19 cellular contexts compared by ENCODE assay signal in the genomic region with DNA sequence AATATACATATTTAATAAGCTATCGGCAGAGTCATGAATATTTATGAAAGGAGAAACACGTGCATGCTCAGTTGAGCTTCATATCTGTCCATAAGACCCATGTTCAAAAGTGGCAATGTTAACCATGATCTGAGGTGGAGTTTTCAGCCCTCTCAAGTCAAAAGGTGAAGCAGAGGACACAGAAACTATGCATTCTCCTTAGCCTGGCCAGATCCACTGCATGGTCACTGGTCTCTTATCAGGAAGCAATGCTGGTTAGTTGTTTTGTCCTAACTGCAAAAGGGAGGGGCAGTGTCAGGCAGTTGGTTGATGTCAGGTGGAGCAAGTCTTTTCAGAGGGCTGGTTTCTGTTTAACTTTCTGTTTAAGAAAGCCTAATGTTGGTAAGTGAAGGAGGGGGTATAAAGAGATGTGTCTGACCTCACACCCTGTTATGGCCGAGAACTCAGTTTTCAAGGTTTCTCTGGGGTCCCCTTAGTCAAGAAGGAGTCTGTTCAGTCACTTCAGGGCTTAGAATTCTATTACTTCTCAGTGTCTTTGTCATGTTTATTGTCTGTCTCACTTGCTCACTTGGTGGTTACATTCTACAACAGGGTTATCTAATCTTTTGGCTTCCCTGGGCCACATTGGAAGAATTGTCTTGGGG. TPM values are rescaled to one million over a fixed set of nuclear protein-coding genes. Genes with fewer than 3 reads are reported as not detected.
DNase-seq lines count a peak whose midpoint lies in the region; ATAC-seq, FAIRE-seq and TF ChIP-seq lines count a peak whose summit lies in the region.
"Had no signal": no experiment of that assay in that cellular context is flagged by ENCODE, and none has a peak within 500 bp of the region (broad histone marks: within the 10 kb centered on the region; RNA-seq: fewer than 3 reads in every experiment).

No MANE protein-coding gene starts in this region.

- no peak overlapping the region for H2BK5ac ChIP-seq in H1 (ENCODE audit: low read depth, low read length)

- DNase-seq in activated T-cell treated with anti-CD3 and anti-CD28 coated beads, Interleukin-2, amount 50 U/mL, for 24 hours = no peak
- no peak for DNase-seq in activated T-cell treated with anti-CD3 and anti-CD28 coated beads, Interleukin-2, amount 50 U/mL, for 4 hours
- DNase-seq in MM.1S (peak; percentile 64), H1 (ENCODE audit: low read depth in 1 of 2, low spot score in 2 of 2) (no peak), neural progenitor cell (ENCODE audit: low spot score) (no peak), sigmoid colon (no peak), SHP77 (lab: John Stamatoyannopoulos, UW) (no peak)
- DNase-seq: DMS 273 treated with DMSO at 0.1 percent for 48 hours, H7, hypothalamus, NCI-H1048, NCI-H345, pancreas, Peyer's patch, T1000 had no signal

- peak overlapping the region; percentile 71 for H3K27ac Mint-ChIP-seq in activated T-cell treated with anti-CD3 and anti-CD28 coated beads, Interleukin-2, amount 50 U/mL, for 24 hours
- peak overlapping the region; percentile 20 for H3K27ac Mint-ChIP-seq in neural progenitor cell

- 79% methylated on average over 3 of the region's 3 CpGs; no CpG with 5 or more reads in 1 of the 2 experiments for WGBS in H1 (ENCODE audit: extremely low coverage in 1 of 2, insufficient coverage in 1 of 2, insufficient read length in 1 of 2, insufficient replicate concordance in 2 of 2, low coverage in 1 of 2, low lambda C conversion rate in 2 of 2, missing lambda C conversion rate in 1 of 2), 2 experiments
- 18 to 72% methylated on average over 3 of the region's 3 CpGs for WGBS in sigmoid colon, 2 donors

- no peak for TF ChIP-seq EP300 in H1 (IDR thresholded peaks at IDR 0.05; ENCODE audit: borderline replicate concordance in 1 of 2, low read depth in 2 of 2, low read length in 2 of 2)
- TF ChIP-seq EP300 in sigmoid colon (IDR thresholded peaks at IDR 0.05) = no peak

- POLR2A ChIA-PET in H1 (lab: Charles Lee; ENCODE audit: partially characterized antibody) = interaction anchor here (0.6 to 2.5 kb wide), 10 partner anchors 8 to 43 kb away, joined by 3 to 16 read pairs (median 4); partner anchors contain the start of genes MED19 and TMX2

- H3K9me2 ChIP-seq in MM.1S (replicated peaks; ENCODE audit: insufficient read depth, low read length) = no peaks in the 10 kb centered on the region

- H3K27me3 ChIP-seq in MM.1S (replicated peaks; ENCODE audit: insufficient read depth, low read length) (no peaks in the 10 kb centered on the region), H1 (replicated peaks in 1 of 4; ENCODE audit: control insufficient read depth in 3 of 4, extremely low read depth in 1 of 4, insufficient read depth in 3 of 4, low read length in 3 of 4) (no peaks in the 10 kb centered on the region), neural progenitor cell (no peaks in the 10 kb centered on the region), sigmoid colon (no peaks in the 10 kb centered on the region)
- H3K27me3 ChIP-seq: pancreas, Peyer's patch had no signal

- intact Hi-C loops in sigmoid colon (cut with DNase I) = no loop called here

- FAIRE-seq in H1 (lab: Jason Lieb, UNC) = no peak
- FAIRE-seq: pancreas had no signal

- ATAC-seq in activated T-cell treated with anti-CD3 and anti-CD28 coated beads, Interleukin-2, amount 50 U/mL, for 4 hours = no peak
- ATAC-seq in HG03571 (IDR thresholded peaks at IDR 0.05; ENCODE audit: unreplicated experiment) = no peak

- no peaks in the 10 kb centered on the region for H4K20me1 ChIP-seq in MM.1S (ENCODE audit: insufficient read depth, low read length)
- peaks cover 0 to 6% of the 10 kb centered on the region in 2 experiments for H4K20me1 ChIP-seq in H1 (replicated peaks in 1 of 2; ENCODE audit: control insufficient read depth in 1 of 2, insufficient read depth in 2 of 2, low read length in 2 of 2)
- peaks cover 5% of the 10 kb centered on the region for H4K20me1 ChIP-seq in neural progenitor cell (ENCODE audit: low read depth)

- H3K9me3 Mint-ChIP-seq in activated T-cell treated with anti-CD3 and anti-CD28 coated beads, Interleukin-2, amount 50 U/mL, for 24 hours = no peaks in the 10 kb centered on the region
- no peaks in the 10 kb centered on the region for H3K9me3 Mint-ChIP-seq in activated T-cell treated with anti-CD3 and anti-CD28 coated beads, Interleukin-2, amount 50 U/mL, for 4 hours
- no peaks in the 10 kb centered on the region for H3K9me3 Mint-ChIP-seq in neural progenitor cell

- no peak overlapping the region for H4K8ac ChIP-seq in H1 (ENCODE audit: extremely low read depth, insufficient read depth, low read length)

- H3K4me3 Mint-ChIP-seq in activated T-cell treated with anti-CD3 and anti-CD28 coated beads, Interleukin-2, amount 50 U/mL, for 24 hours = no peak overlapping the region
- no peak overlapping the region for H3K4me3 Mint-ChIP-seq in activated T-cell treated with anti-CD3 and anti-CD28 coated beads, Interleukin-2, amount 50 U/mL, for 4 hours
- H3K4me3 Mint-ChIP-seq in neural progenitor cell = no peak overlapping the region

- H3K36me3 ChIP-seq in MM.1S (replicated peaks; ENCODE audit: insufficient read depth, low read length) (no peaks in the 10 kb centered on the region; the same call in 1 of the 2 replicates), H1 (ENCODE audit: control insufficient read depth in 2 of 4, insufficient read depth in 4 of 4, low read length in 3 of 4) (peaks cover 8 to 30% (median 24%) of the 10 kb centered on the region in 4 experiments), neural progenitor cell (no peaks in the 10 kb centered on the region), sigmoid colon (peaks cover 0 to 39% (median 11%) of the 10 kb centered on the region in 4 donors)

- CTCF ChIA-PET in H1 (lab: Charles Lee; ENCODE audit: partially characterized antibody) = interaction anchor here (0.6 to 1.6 kb wide), 9 partner anchors 9 to 209 kb away, joined by 3 to 6 read pairs (median 3); no protein-coding TSS in a partner anchor

- H3K4me2 ChIP-seq in MM.1S (ENCODE audit: low read depth, low read length) (peak overlapping the region; percentile 61), H1 (ENCODE audit: insufficient read depth in 1 of 2, low read depth in 2 of 2, low read length in 2 of 2) (peak overlapping the region; percentile 8 to 9; a peak in 1 of 4 replicates), neural progenitor cell (no peak overlapping the region)

- no peaks in the 10 kb centered on the region for H3K9me3 ChIP-seq in MM.1S (replicated peaks; ENCODE audit: insufficient read depth, low read length)
- H3K9me3 ChIP-seq in H1 (ENCODE audit: insufficient read depth in 2 of 2, low read depth in 1 of 2, low read length in 1 of 2) = no peaks in the 10 kb centered on the region
- H3K9me3 ChIP-seq in neural progenitor cell (ENCODE audit: low read depth) = no peaks in the 10 kb centered on the region
- no peaks in the 10 kb centered on the region for H3K9me3 ChIP-seq in sigmoid colon
- H3K9me3 ChIP-seq: pancreas, Peyer's patch had no signal

- TF ChIP-seq POLR2A in H1 (IDR thresholded peaks at IDR 0.05; ENCODE audit: control extremely low read depth in 1 of 2, low read depth in 2 of 2, low read length in 2 of 2) (no peak), sigmoid colon (IDR thresholded peaks at IDR 0.05) (no peak)

- H2BK12ac ChIP-seq in H1 (ENCODE audit: low read depth, low read length) = no peak overlapping the region

- peaks cover 2% of the 10 kb centered on the region; the same call in 1 of the 2 replicates for H3K79me1 ChIP-seq in H1 (ENCODE audit: low read depth, low read length)

- H3K4me3 ChIP-seq in MM.1S (ENCODE audit: low read length) (peak overlapping the region; percentile 15; the same call in 1 of the 2 replicates), H1 (ENCODE audit: extremely low read depth in 1 of 4, insufficient read depth in 2 of 4, low read depth in 3 of 4, low read length in 4 of 4) (no peak overlapping the region), neural progenitor cell (no peak overlapping the region), sigmoid colon (no peak overlapping the region)
- H3K4me3 ChIP-seq: pancreas, Peyer's patch had no signal

- no peak overlapping the region for H3K14ac ChIP-seq in H1 (ENCODE audit: insufficient read length)

- no peak overlapping the region for H3K4ac ChIP-seq in H1 (replicated peaks; ENCODE audit: insufficient read length, low read depth, low read length)

- no peak overlapping the region for H2BK15ac ChIP-seq in H1 (ENCODE audit: low read length)

- 0 out of 2 replicates have a peak overlapping the region, but pooled peaks have one; percentile 16 for H2AFZ ChIP-seq in MM.1S (ENCODE audit: low read length)
- no peak overlapping the region for H2AFZ ChIP-seq in H1 (ENCODE audit: low read length)
- H2AFZ ChIP-seq in neural progenitor cell (replicated peaks) = no peak overlapping the region

- no peak overlapping the region for H3K56ac ChIP-seq in H1 (replicated peaks; ENCODE audit: insufficient read length, low read depth, low read length)

- no peak overlapping the region for H3K23ac ChIP-seq in H1 (ENCODE audit: insufficient read length)

- H3K9ac ChIP-seq in MM.1S (ENCODE audit: low read length) (peak overlapping the region; percentile 26; the same call in 1 of the 2 replicates), H1 (replicated peaks in 1 of 4; ENCODE audit: extremely low read depth in 1 of 4, low read depth in 3 of 4, low read length in 3 of 4) (no peak overlapping the region), neural progenitor cell (no peak overlapping the region)

- no peak overlapping the region for H4K91ac ChIP-seq in H1 (replicated peaks; ENCODE audit: insufficient read length, low read length)

- no peak for TF ChIP-seq CTCF in MM.1S (IDR thresholded peaks at IDR 0.05; ENCODE audit: low read length)
- no peak for TF ChIP-seq CTCF in H1 (IDR thresholded peaks at IDR 0.05; ENCODE audit: control extremely low read depth in 1 of 3, insufficient read depth in 1 of 3, low read depth in 1 of 3, low read length in 3 of 3)
- TF ChIP-seq CTCF in neural progenitor cell (IDR thresholded peaks at IDR 0.05) = no peak
- TF ChIP-seq CTCF in sigmoid colon (IDR thresholded peaks at IDR 0.05) = no peak

- H3K27ac ChIP-seq in MM.1S (ENCODE audit: low read length) = peak overlapping the region; percentile 70; the same call in 1 of the 2 replicates
- no peak overlapping the region for H3K27ac ChIP-seq in H1 (ENCODE audit: low read depth, low read length)
- no peak overlapping the region for H3K27ac ChIP-seq in neural progenitor cell
- no peak overlapping the region for H3K27ac ChIP-seq in sigmoid colon
- H3K27ac ChIP-seq: pancreas had no signal

- H3K79me2 ChIP-seq in MM.1S (ENCODE audit: low read length) = peaks cover 70% of the 10 kb centered on the region
- peaks cover 0 to 24% of the 10 kb centered on the region in 2 experiments; a peak in 2 of 4 replicates for H3K79me2 ChIP-seq in H1 (ENCODE audit: control insufficient read depth in 1 of 2, insufficient read depth in 2 of 2, low read length in 2 of 2)
- peaks cover 58% of the 10 kb centered on the region for H3K79me2 ChIP-seq in neural progenitor cell (ENCODE audit: low read depth)

- no peaks in the 10 kb centered on the region for H3K27me3 Mint-ChIP-seq in activated T-cell treated with anti-CD3 and anti-CD28 coated beads, Interleukin-2, amount 50 U/mL, for 24 hours
- H3K27me3 Mint-ChIP-seq in activated T-cell treated with anti-CD3 and anti-CD28 coated beads, Interleukin-2, amount 50 U/mL, for 4 hours (ENCODE audit: low read depth) = no peaks in the 10 kb centered on the region
- no peaks in the 10 kb centered on the region for H3K27me3 Mint-ChIP-seq in neural progenitor cell (ENCODE audit: insufficient read depth, low read depth)

- no peak overlapping the region for H2AK5ac ChIP-seq in H1 (ENCODE audit: low read depth, low read length)

- no peak overlapping the region for H4K5ac ChIP-seq in H1 (ENCODE audit: insufficient read length, low read depth, low read length)

- no peak overlapping the region for H2BK20ac ChIP-seq in H1 (ENCODE audit: low read length)

- H3K4me1 ChIP-seq in MM.1S (ENCODE audit: low read length) (peaks cover 12% of the 10 kb centered on the region), H1 (replicated peaks in 1 of 4; ENCODE audit: control insufficient read depth in 3 of 4, insufficient read depth in 4 of 4, low read length in 3 of 4) (peaks cover 0 to 10% (median 2%) of the 10 kb centered on the region in 4 experiments; a peak in 3 of 7 replicates), neural progenitor cell (no peaks in the 10 kb centered on the region), sigmoid colon (peaks cover 0 to 6% (median 3%) of the 10 kb centered on the region in 4 donors)
- H3K4me1 ChIP-seq: pancreas had no signal

- H3K36me3 Mint-ChIP-seq in activated T-cell treated with anti-CD3 and anti-CD28 coated beads, Interleukin-2, amount 50 U/mL, for 24 hours (ENCODE audit: low read depth) = peaks cover 85% of the 10 kb centered on the region
- peaks cover 18% of the 10 kb centered on the region for H3K36me3 Mint-ChIP-seq in activated T-cell treated with anti-CD3 and anti-CD28 coated beads, Interleukin-2, amount 50 U/mL, for 4 hours (ENCODE audit: insufficient read depth)
- peaks cover 4% of the 10 kb centered on the region for H3K36me3 Mint-ChIP-seq in neural progenitor cell

- H3K23me2 ChIP-seq in H1 (ENCODE audit: low read depth, low read length) = no peaks in the 10 kb centered on the region

- H2BK120ac ChIP-seq in H1 (replicated peaks; ENCODE audit: low read depth, low read length) = no peak overlapping the region

- no peak for TF ChIP-seq RAD21 in H1 (IDR thresholded peaks at IDR 0.05 in 1 of 2, conservative IDR thresholded peaks at IDR 0.05 in 1 of 2; ENCODE audit: low read depth in 2 of 2, low read length in 2 of 2)

- H3K18ac ChIP-seq in H1 (ENCODE audit: extremely low read depth, low read length) = no peak overlapping the region

- H3F3A ChIP-seq in MM.1S (ENCODE audit: insufficient read depth, low read length) (peaks cover 8% of the 10 kb centered on the region), neural progenitor cell (ENCODE audit: low read depth) (peaks cover 15% of the 10 kb centered on the region)

- peaks cover 17% of the 10 kb centered on the region for H3K4me1 Mint-ChIP-seq in activated T-cell treated with anti-CD3 and anti-CD28 coated beads, Interleukin-2, amount 50 U/mL, for 24 hours (ENCODE audit: low read depth)
- H3K4me1 Mint-ChIP-seq in activated T-cell treated with anti-CD3 and anti-CD28 coated beads, Interleukin-2, amount 50 U/mL, for 4 hours (ENCODE audit: low read depth) = peaks cover 3% of the 10 kb centered on the region
- peaks cover 1% of the 10 kb centered on the region for H3K4me1 Mint-ChIP-seq in neural progenitor cell

RNA-seq across cellular contexts. Expression of gene SELENOH, which starts 5.5 kb away (rescaled TPM):
- total RNA-seq in activated T-cell treated with anti-CD3 and anti-CD28 coated beads, Interleukin-2, amount 50 U/mL, for 4 hours = 100 to 1,000 TPM; 231 to 290 (median 260) TPM
- total RNA-seq in H1 (2021; fragmentation: NEBNext Ultra II Directional; extraction: Animal tissue kit (Norgen Biotek cat#: 25700)) = 242 and 243 TPM in 2 replicates
- polyA plus RNA-seq in H1 (2011; rRNA removed) = 264 and 326 TPM in 2 replicates
- polyA plus RNA-seq in H1 (2011; cell fraction: cytosol; rRNA removed) = 291 TPM
- polyA plus RNA-seq in H1 (2011; cell fraction: nucleus; rRNA removed) = 115 TPM
- 203 to 240 TPM (median 210 TPM) in 4 replicates for polyA plus RNA-seq in H1 (2012, experiment 1 of 2)
- 474 TPM for polyA plus RNA-seq in H1 (2012, experiment 2 of 2)
- polyA plus RNA-seq in H1 (2013, experiment 1 of 2) = 350 TPM
- polyA plus RNA-seq in H1 (2013, experiment 2 of 2) = 357 TPM
- polyA minus RNA-seq in H1 (2011; rRNA and poly(A)+ RNA removed) = 11.8 and 12.3 TPM in 2 replicates
- polyA minus RNA-seq in H1 (2011; cell fraction: cytosol; rRNA and poly(A)+ RNA removed) = 44.0 TPM
- polyA minus RNA-seq in H1 (2011; cell fraction: nucleus; rRNA and poly(A)+ RNA removed) = 61.7 TPM
- total RNA-seq in neural progenitor cell (ENCODE audit: low replicate concordance) = 164 and 206 TPM in 2 replicates
- 100 to 1,000 TPM; 130 to 188 (median 132) TPM for total RNA-seq in sigmoid colon
- 100 to 1,000 TPM; 149 to 180 (median 156) TPM for polyA plus RNA-seq in sigmoid colon

RNA-seq across cellular contexts. Expression of gene BTBD18, which starts 15.8 kb away (rescaled TPM):
- total RNA-seq in activated T-cell treated with anti-CD3 and anti-CD28 coated beads, Interleukin-2, amount 50 U/mL, for 4 hours = not detected
- total RNA-seq in H1 (2021; fragmentation: NEBNext Ultra II Directional; extraction: Animal tissue kit (Norgen Biotek cat#: 25700)) = not detected in 2 replicates
- polyA plus RNA-seq in H1 (2011; rRNA removed) (0.03 TPM in 2 replicates), sigmoid colon (under 1 TPM in 1 of 3 donors, not detected in 2; 0.03 TPM)
- 0.03 TPM for polyA plus RNA-seq in H1 (2011; cell fraction: cytosol; rRNA removed)
- polyA plus RNA-seq in H1 (2011; cell fraction: nucleus; rRNA removed) = 0.07 TPM
- polyA plus RNA-seq in H1 (2012, experiment 1 of 2) = 0.10 to 0.19 TPM (median 0.14 TPM) in 4 replicates
- polyA plus RNA-seq in H1 (2012, experiment 2 of 2) = not detected
- 0.02 TPM for polyA plus RNA-seq in H1 (2013, experiment 1 of 2)
- polyA plus RNA-seq in H1 (2013, experiment 2 of 2) = 0.02 TPM
- 0.16 TPM in 1 of 2 replicates, not detected in the other for polyA minus RNA-seq in H1 (2011; rRNA and poly(A)+ RNA removed)
- not detected for polyA minus RNA-seq in H1 (2011; cell fraction: cytosol; rRNA and poly(A)+ RNA removed)
- not detected for polyA minus RNA-seq in H1 (2011; cell fraction: nucleus; rRNA and poly(A)+ RNA removed)
- total RNA-seq in neural progenitor cell (ENCODE audit: low replicate concordance) (not detected in 2 replicates), sigmoid colon (not detected)
- total RNA-seq: H7, HT1080, lung microvascular endothelial cell, pancreas, Peyer's patch had no signal
- polyA plus RNA-seq: AG04450 had no signal

RNA-seq across cellular contexts. Expression of gene TMX2, which starts 23.4 kb away (rescaled TPM):
- 100 to 1,000 TPM; 126 to 137 (median 137) TPM for total RNA-seq in activated T-cell treated with anti-CD3 and anti-CD28 coated beads, Interleukin-2, amount 50 U/mL, for 4 hours
- 100.0 and 104 TPM in 2 replicates for total RNA-seq in H1 (2021; fragmentation: NEBNext Ultra II Directional; extraction: Animal tissue kit (Norgen Biotek cat#: 25700))
- polyA plus RNA-seq in H1 (2011; rRNA removed) (65.3 and 70.4 TPM in 2 replicates), sigmoid colon (100 to 1,000 TPM in 1 of 3 donors, 10 to 100 TPM in 2; 25.2 to 136 (median 26.8) TPM)
- 79.7 TPM for polyA plus RNA-seq in H1 (2011; cell fraction: cytosol; rRNA removed)
- polyA plus RNA-seq in H1 (2011; cell fraction: nucleus; rRNA removed) = 117 TPM
- 93.1 to 113 TPM (median 98.2 TPM) in 4 replicates for polyA plus RNA-seq in H1 (2012, experiment 1 of 2)
- polyA plus RNA-seq in H1 (2012, experiment 2 of 2) = 105 TPM
- polyA plus RNA-seq in H1 (2013, experiment 1 of 2) = 147 TPM
- 167 TPM for polyA plus RNA-seq in H1 (2013, experiment 2 of 2)
- polyA minus RNA-seq in H1 (2011; rRNA and poly(A)+ RNA removed) = 155 and 165 TPM in 2 replicates
- polyA minus RNA-seq in H1 (2011; cell fraction: cytosol; rRNA and poly(A)+ RNA removed) = 69.8 TPM
- polyA minus RNA-seq in H1 (2011; cell fraction: nucleus; rRNA and poly(A)+ RNA removed) = 65.3 TPM
- total RNA-seq in neural progenitor cell (ENCODE audit: low replicate concordance) (65.9 and 66.5 TPM in 2 replicates), sigmoid colon (10 to 100 TPM; 29.1 to 47.8 (median 40.7) TPM)

RNA-seq across cellular contexts. Expression of gene MED19, which starts 23.8 kb away (rescaled TPM):
- total RNA-seq in activated T-cell treated with anti-CD3 and anti-CD28 coated beads, Interleukin-2, amount 50 U/mL, for 4 hours = 10 to 100 TPM; 23.2 to 26.3 (median 24.4) TPM
- 19.4 and 20.5 TPM in 2 replicates for total RNA-seq in H1 (2021; fragmentation: NEBNext Ultra II Directional; extraction: Animal tissue kit (Norgen Biotek cat#: 25700))
- 35.4 and 49.3 TPM in 2 replicates for polyA plus RNA-seq in H1 (2011; rRNA removed)
- 25.1 TPM for polyA plus RNA-seq in H1 (2011; cell fraction: cytosol; rRNA removed)
- 15.8 TPM for polyA plus RNA-seq in H1 (2011; cell fraction: nucleus; rRNA removed)
- polyA plus RNA-seq in H1 (2012, experiment 1 of 2) = 15.3 to 18.0 TPM (median 16.8 TPM) in 4 replicates
- 23.2 TPM for polyA plus RNA-seq in H1 (2012, experiment 2 of 2)
- 33.4 TPM for polyA plus RNA-seq in H1 (2013, experiment 1 of 2)
- 30.4 TPM for polyA plus RNA-seq in H1 (2013, experiment 2 of 2)
- polyA minus RNA-seq in H1 (2011; rRNA and poly(A)+ RNA removed) = 7.3 and 8.2 TPM in 2 replicates
- 4.3 TPM for polyA minus RNA-seq in H1 (2011; cell fraction: cytosol; rRNA and poly(A)+ RNA removed)
- polyA minus RNA-seq in H1 (2011; cell fraction: nucleus; rRNA and poly(A)+ RNA removed) = 10.6 TPM
- 11.8 and 15.1 TPM in 2 replicates for total RNA-seq in neural progenitor cell (ENCODE audit: low replicate concordance)
- total RNA-seq in sigmoid colon = 10 to 100 TPM in 3 of 4 donors, 1 to 10 TPM in 1; 8.3 to 14.9 (median 12.8) TPM
- polyA plus RNA-seq in sigmoid colon = 10 to 100 TPM; 14.4 to 18.5 (median 16.3) TPM

RNA-seq across cellular contexts. Expression of gene CTNND1, which starts 25.8 kb away (rescaled TPM):
- 1 to 10 TPM; 4.9 to 6.3 (median 5.4) TPM for total RNA-seq in activated T-cell treated with anti-CD3 and anti-CD28 coated beads, Interleukin-2, amount 50 U/mL, for 4 hours
- 164 and 167 TPM in 2 replicates for total RNA-seq in H1 (2021; fragmentation: NEBNext Ultra II Directional; extraction: Animal tissue kit (Norgen Biotek cat#: 25700))
- polyA plus RNA-seq in H1 (2011; rRNA removed) (91.9 and 97.8 TPM in 2 replicates), sigmoid colon (100 to 1,000 TPM in 1 of 3 donors, 10 to 100 TPM in 2; 84.7 to 132 (median 99.9) TPM)
- 119 TPM for polyA plus RNA-seq in H1 (2011; cell fraction: cytosol; rRNA removed)
- 203 TPM for polyA plus RNA-seq in H1 (2011; cell fraction: nucleus; rRNA removed)
- 98.0 to 128 TPM (median 110 TPM) in 4 replicates for polyA plus RNA-seq in H1 (2012, experiment 1 of 2)
- polyA plus RNA-seq in H1 (2012, experiment 2 of 2) = 19.8 TPM
- polyA plus RNA-seq in H1 (2013, experiment 1 of 2) = 77.4 TPM
- polyA plus RNA-seq in H1 (2013, experiment 2 of 2) = 75.8 TPM
- 479 and 501 TPM in 2 replicates for polyA minus RNA-seq in H1 (2011; rRNA and poly(A)+ RNA removed)
- 156 TPM for polyA minus RNA-seq in H1 (2011; cell fraction: cytosol; rRNA and poly(A)+ RNA removed)
- polyA minus RNA-seq in H1 (2011; cell fraction: nucleus; rRNA and poly(A)+ RNA removed) = 148 TPM
- total RNA-seq in neural progenitor cell (ENCODE audit: low replicate concordance) (135 and 150 TPM in 2 replicates), sigmoid colon (100 to 1,000 TPM in 1 of 4 donors, 10 to 100 TPM in 3; 66.0 to 102 (median 86.9) TPM)
